Comparison of ENCODE assay signal across 1 cellular context in the genomic region with DNA sequence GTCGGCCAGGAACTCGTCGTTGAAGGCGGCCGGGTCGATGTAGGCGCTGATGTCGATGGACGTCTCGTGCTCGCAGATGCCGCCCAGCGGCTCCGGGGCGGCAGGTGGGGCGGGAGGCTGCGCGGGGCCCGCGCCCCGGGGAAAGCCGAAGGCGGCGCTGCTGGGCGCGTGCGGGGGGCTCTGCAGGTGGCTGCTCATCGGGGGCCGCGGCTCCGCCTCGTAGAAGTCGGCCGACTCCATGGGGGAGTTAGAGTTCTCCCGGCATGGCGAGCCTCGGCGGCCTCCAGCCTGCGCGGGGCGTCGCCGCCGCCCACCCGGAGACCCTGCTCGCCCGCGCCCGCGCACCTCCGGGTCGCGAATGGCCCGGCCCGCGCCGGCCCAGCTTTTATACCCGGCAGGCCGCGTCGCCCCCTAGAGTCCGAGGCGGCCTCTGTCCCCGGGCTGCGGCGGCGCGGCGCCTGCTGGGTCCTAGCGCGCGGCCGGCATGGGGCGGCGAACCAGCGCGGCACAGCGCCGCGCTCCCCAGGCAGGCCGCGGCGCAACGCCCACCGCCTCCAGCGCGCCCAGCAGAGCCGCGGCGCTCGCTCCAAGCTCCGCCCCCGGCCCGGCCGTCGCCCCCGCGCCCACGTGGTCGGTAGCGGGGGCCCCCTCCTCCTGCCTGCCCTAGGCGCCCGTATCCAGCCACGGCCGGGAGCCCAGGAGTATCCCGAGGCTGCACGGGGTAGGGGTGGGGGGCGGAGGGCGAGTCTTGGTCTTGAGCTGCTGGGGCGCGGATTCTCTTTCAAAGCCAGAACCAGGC.
TF ChIP-seq lines count a peak whose summit lies in the region.

TSS of gene CEBPA (minus strand) at position 360 of the 799 bp plus-strand sequence. CDS start at position 240, 120 bp downstream.

TF ChIP-seq in HepG2, 621 proteins besides CTCF, POLR2A, EP300 and RAD21 (continued from another document and continues in another):
- TF ChIP-seq ZSCAN12 (CRISPR knock-in tag; IDR thresholded peaks at IDR 0.05) (peak; percentile 71; the same call in 1 of the 2 replicates), MXI1 (IDR thresholded peaks at IDR 0.05; ENCODE audit: borderline replicate concordance, low read depth, low read length) (peak; percentile 80; the same call in 2 of the 3 replicates), RARA (CRISPR knock-in tag; IDR thresholded peaks at IDR 0.05) (peak; percentile 28; the same call in 1 of the 2 replicates), ZHX1 (CRISPR knock-in tag; IDR thresholded peaks at IDR 0.05; ENCODE audit: low read depth) (0 out of 2 replicates have a peak, but pooled peaks have one; percentile 53), ZNF746 (CRISPR knock-in tag; IDR thresholded peaks at IDR 0.05) (0 out of 2 replicates have a peak, but pooled peaks have one; percentile 23), PPARG (CRISPR knock-in tag; conservative IDR thresholded peaks at IDR 0.05) (no peak; the same call in 1 of the 2 replicates), ZSCAN31 (CRISPR knock-in tag; IDR thresholded peaks at IDR 0.05; ENCODE audit: low read depth) (peak; percentile 84; the same call in 1 of the 2 replicates), ZNF747 (CRISPR knock-in tag; IDR thresholded peaks at IDR 0.05; ENCODE audit: borderline replicate concordance) (0 out of 2 replicates have a peak, but pooled peaks have one; percentile 55), TFAP4 (IDR thresholded peaks at IDR 0.05; ENCODE audit: borderline replicate concordance, low read depth) (no peak; the same call in 1 of the 2 replicates), MXD3 (CRISPR knock-in tag; IDR thresholded peaks at IDR 0.05) (peak; percentile 30), REL (CRISPR knock-in tag; conservative IDR thresholded peaks at IDR 0.05) (peak; percentile 49; the same call in 1 of the 2 replicates), SP2 (CRISPR knock-in tag; IDR thresholded peaks at IDR 0.05) (peak; percentile 47; the same call in 1 of the 2 replicates), ZNF772 (CRISPR knock-in tag; IDR thresholded peaks at IDR 0.05) (peak; percentile 17; the same call in 1 of the 2 replicates), POGK (CRISPR knock-in tag; conservative IDR thresholded peaks at IDR 0.05) (0 out of 2 replicates have a peak, but pooled peaks have one; percentile 25), POGZ (CRISPR knock-in tag; IDR thresholded peaks at IDR 0.05) (0 out of 2 replicates have a peak, but pooled peaks have one; percentile 37), ZBTB7B (CRISPR knock-in tag; IDR thresholded peaks at IDR 0.05) (0 out of 2 replicates have a peak, but pooled peaks have one; percentile 22), NR2F2 (IDR thresholded peaks at IDR 0.05; ENCODE audit: borderline replicate concordance, low read depth) (peak; percentile 50; the same call in 1 of the 2 replicates), ZNF792 (CRISPR knock-in tag; IDR thresholded peaks at IDR 0.05) (peak; percentile 51; the same call in 1 of the 2 replicates), PBX2 (CRISPR knock-in tag; IDR thresholded peaks at IDR 0.05) (no peak), SPEN (CRISPR knock-in tag; IDR thresholded peaks at IDR 0.05; ENCODE audit: low read depth) (peak; percentile 48; the same call in 1 of the 2 replicates), KLF12 (CRISPR knock-in tag; IDR thresholded peaks at IDR 0.05; ENCODE audit: borderline replicate concordance) (peak; percentile 82; the same call in 1 of the 2 replicates), ATF7-NPFF (CRISPR knock-in tag; IDR thresholded peaks at IDR 0.05; ENCODE audit: low read depth) (peak; percentile 88), ZNF703 (CRISPR knock-in tag; IDR thresholded peaks at IDR 0.05; ENCODE audit: borderline replicate concordance) (no peak), PATZ1 (CRISPR knock-in tag; IDR thresholded peaks at IDR 0.05) (peak; percentile 88), AHR (CRISPR knock-in tag; IDR thresholded peaks at IDR 0.05) (0 out of 2 replicates have a peak, but pooled peaks have one; percentile 56), ETV5 (CRISPR knock-in tag; IDR thresholded peaks at IDR 0.05; ENCODE audit: borderline replicate concordance) (peak; percentile 38; the same call in 1 of the 2 replicates), ZNF83 (CRISPR knock-in tag; IDR thresholded peaks at IDR 0.05; ENCODE audit: borderline replicate concordance) (0 out of 2 replicates have a peak, but pooled peaks have one; percentile 39), NR0B2 (CRISPR knock-in tag; IDR thresholded peaks at IDR 0.05) (0 out of 2 replicates have a peak, but pooled peaks have one; percentile 0)
- TF ChIP-seq, protein P1, sequence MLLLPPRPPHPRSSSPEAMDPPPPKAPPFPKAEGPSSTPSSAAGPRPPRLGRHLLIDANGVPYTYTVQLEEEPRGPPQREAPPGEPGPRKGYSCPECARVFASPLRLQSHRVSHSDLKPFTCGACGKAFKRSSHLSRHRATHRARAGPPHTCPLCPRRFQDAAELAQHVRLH (CRISPR knock-in tag; IDR thresholded peaks at IDR 0.05; ENCODE audit: borderline replicate concordance, low read depth) = peak; percentile 51; the same call in 1 of the 2 replicates
- TF ChIP-seq, protein P2, sequence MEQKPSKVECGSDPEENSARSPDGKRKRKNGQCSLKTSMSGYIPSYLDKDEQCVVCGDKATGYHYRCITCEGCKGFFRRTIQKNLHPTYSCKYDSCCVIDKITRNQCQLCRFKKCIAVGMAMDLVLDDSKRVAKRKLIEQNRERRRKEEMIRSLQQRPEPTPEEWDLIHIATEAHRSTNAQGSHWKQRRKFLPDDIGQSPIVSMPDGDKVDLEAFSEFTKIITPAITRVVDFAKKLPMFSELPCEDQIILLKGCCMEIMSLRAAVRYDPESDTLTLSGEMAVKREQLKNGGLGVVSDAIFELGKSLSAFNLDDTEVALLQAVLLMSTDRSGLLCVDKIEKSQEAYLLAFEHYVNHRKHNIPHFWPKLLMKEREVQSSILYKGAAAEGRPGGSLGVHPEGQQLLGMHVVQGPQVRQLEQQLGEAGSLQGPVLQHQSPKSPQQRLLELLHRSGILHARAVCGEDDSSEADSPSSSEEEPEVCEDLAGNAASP (CRISPR knock-in tag; IDR thresholded peaks at IDR 0.05; ENCODE audit: borderline replicate concordance) = peak; percentile 42; the same call in 1 of the 2 replicates
- TF ChIP-seq, protein P3, sequence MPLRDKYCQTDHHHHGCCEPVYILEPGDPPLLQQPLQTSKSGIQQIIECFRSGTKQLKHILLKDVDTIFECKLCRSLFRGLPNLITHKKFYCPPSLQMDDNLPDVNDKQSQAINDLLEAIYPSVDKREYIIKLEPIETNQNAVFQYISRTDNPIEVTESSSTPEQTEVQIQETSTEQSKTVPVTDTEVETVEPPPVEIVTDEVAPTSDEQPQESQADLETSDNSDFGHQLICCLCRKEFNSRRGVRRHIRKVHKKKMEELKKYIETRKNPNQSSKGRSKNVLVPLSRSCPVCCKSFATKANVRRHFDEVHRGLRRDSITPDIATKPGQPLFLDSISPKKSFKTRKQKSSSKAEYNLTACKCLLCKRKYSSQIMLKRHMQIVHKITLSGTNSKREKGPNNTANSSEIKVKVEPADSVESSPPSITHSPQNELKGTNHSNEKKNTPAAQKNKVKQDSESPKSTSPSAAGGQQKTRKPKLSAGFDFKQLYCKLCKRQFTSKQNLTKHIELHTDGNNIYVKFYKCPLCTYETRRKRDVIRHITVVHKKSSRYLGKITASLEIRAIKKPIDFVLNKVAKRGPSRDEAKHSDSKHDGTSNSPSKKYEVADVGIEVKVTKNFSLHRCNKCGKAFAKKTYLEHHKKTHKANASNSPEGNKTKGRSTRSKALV (CRISPR knock-in tag; IDR thresholded peaks at IDR 0.05) = 0 out of 2 replicates have a peak, but pooled peaks have one; percentile 15
- TF ChIP-seq, protein P4, sequence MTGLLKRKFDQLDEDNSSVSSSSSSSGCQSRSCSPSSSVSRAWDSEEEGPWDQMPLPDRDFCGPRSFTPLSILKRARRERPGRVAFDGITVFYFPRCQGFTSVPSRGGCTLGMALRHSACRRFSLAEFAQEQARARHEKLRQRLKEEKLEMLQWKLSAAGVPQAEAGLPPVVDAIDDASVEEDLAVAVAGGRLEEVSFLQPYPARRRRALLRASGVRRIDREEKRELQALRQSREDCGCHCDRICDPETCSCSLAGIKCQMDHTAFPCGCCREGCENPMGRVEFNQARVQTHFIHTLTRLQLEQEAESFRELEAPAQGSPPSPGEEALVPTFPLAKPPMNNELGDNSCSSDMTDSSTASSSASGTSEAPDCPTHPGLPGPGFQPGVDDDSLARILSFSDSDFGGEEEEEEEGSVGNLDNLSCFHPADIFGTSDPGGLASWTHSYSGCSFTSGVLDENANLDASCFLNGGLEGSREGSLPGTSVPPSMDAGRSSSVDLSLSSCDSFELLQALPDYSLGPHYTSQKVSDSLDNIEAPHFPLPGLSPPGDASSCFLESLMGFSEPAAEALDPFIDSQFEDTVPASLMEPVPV (CRISPR knock-in tag; IDR thresholded peaks at IDR 0.05) = no peak; the same call in 1 of the 2 replicates
